21 cellular contexts compared by ENCODE assay signal in the genomic region with DNA sequence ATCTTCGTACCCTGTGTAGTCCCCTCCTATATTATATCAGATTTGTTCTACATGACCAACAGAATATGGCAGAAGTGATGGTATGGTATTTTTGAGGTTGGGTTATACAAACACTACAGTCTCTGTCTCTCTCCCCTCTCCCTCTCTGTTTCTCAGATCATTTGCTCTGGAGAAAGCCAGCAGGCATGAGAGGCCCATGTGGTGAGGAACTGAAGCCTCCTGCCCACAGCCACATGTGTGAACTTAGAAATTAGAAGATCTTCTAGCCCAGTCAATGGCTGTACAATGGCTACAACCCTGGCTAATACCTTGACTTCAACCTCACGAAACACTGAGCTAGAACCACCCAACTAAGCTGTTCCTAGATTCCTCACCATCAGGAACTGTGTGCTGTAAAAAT.
DNase-seq lines count a peak whose midpoint lies in the region; ATAC-seq and FAIRE-seq lines count a peak whose summit lies in the region.
"Had no signal": no experiment of that assay in that cellular context is flagged by ENCODE, and none has a peak within 500 bp of the region (broad histone marks: within the 10 kb centered on the region; RNA-seq: fewer than 3 reads in every experiment).

No MANE protein-coding gene starts in this region.

- peak overlapping the region; percentile 28 for H3K27ac ChIP-seq in Karpas-422 (ENCODE audit: low read length)
- no peak overlapping the region for H3K27ac ChIP-seq in small intestine (ENCODE audit: low read depth in 1 of 2, low read length in 1 of 2)
- H3K27ac ChIP-seq: ascending aorta, KMS-11, upper lobe of left lung had no signal

- no peaks in the 10 kb centered on the region for H4K20me1 ChIP-seq in Karpas-422 (ENCODE audit: insufficient read depth, low read depth, low read length)

- H3K4me3 Mint-ChIP-seq in stimulated activated naive B cell treated with anti-CD40 and anti-IgM and Interleukin-4, amounts not matched to agents 10 μg/mL and 1 μg/mL and 100 μg/mL, for 72 hours = no peak overlapping the region
- H3K4me3 Mint-ChIP-seq: activated CD4-positive, alpha-beta T cell treated with anti-CD3 and anti-CD28 coated beads for 36 hours; activated naive CD4-positive, alpha-beta T cell treated with anti-CD3 and anti-CD28 coated beads, Interleukin-2, amount 10 ng/mL, durations not matched to agents 7 days and 5 days; GM23338 had no signal

- H3K79me2 ChIP-seq in Karpas-422 (ENCODE audit: low read length) = no peaks in the 10 kb centered on the region

- peak overlapping the region; percentile 95 for H3K27ac Mint-ChIP-seq in stimulated activated naive B cell treated with anti-CD40 and anti-IgM and Interleukin-4, amounts not matched to agents 10 μg/mL and 1 μg/mL and 100 μg/mL, for 72 hours
- H3K27ac Mint-ChIP-seq: activated CD4-positive, alpha-beta T cell treated with anti-CD3 and anti-CD28 coated beads for 36 hours; activated naive CD4-positive, alpha-beta T cell treated with anti-CD3 and anti-CD28 coated beads, Interleukin-2, amount 10 ng/mL, durations not matched to agents 7 days and 5 days; GM23338 had no signal

- no peaks in the 10 kb centered on the region for H3K9me2 ChIP-seq in Karpas-422 (replicated peaks; ENCODE audit: insufficient read depth, low read length)

- WGBS in small intestine, 3 donors = 67 to 83% (median 75%) methylated on average over 2 of the region's 2 CpGs

- H3K4me2 ChIP-seq in Karpas-422 (ENCODE audit: low read depth, low read length, poor library complexity, severe bottlenecking) = no peak overlapping the region
- H3K4me2 ChIP-seq: GM23338, KMS-11 had no signal

- no peaks in the 10 kb centered on the region for H3K9me3 ChIP-seq in Karpas-422 (ENCODE audit: low read length)
- no peaks in the 10 kb centered on the region for H3K9me3 ChIP-seq in small intestine (ENCODE audit: control insufficient read depth, low read depth)
- H3K9me3 ChIP-seq in HAP-1 = no peaks in the 10 kb centered on the region
- H3K9me3 ChIP-seq: ascending aorta, BE2C, upper lobe of left lung had no signal

- no peaks in the 10 kb centered on the region for H3K36me3 Mint-ChIP-seq in stimulated activated naive B cell treated with anti-CD40 and anti-IgM and Interleukin-4, amounts not matched to agents 10 μg/mL and 1 μg/mL and 100 μg/mL, for 72 hours
- H3K36me3 Mint-ChIP-seq: activated naive CD4-positive, alpha-beta T cell treated with anti-CD3 and anti-CD28 coated beads, Interleukin-2, amount 10 ng/mL, durations not matched to agents 7 days and 5 days had no signal

- H2AFZ ChIP-seq in Karpas-422 (ENCODE audit: low read length) = no peak overlapping the region
- H2AFZ ChIP-seq: GM23338 had no signal

- DNase-seq in SIG-M5 treated with dmso at 0.1 percent for 504 hours (lab: John Stamatoyannopoulos, UW; ENCODE audit: unreplicated experiment) = peak; percentile 27
- DNase-seq in SIG-M5 (lab: John Stamatoyannopoulos, UW) = no peak
- DNase-seq in Karpas-422 = peak; percentile 57
- DNase-seq in stimulated activated naive B cell treated with anti-CD40 and anti-IgM and Interleukin-4, amounts not matched to agents 10 μg/mL and 1 μg/mL and 100 μg/mL, for 72 hours = peak; percentile 54
- no peak for DNase-seq in small intestine
- DNase-seq in occipital lobe (lab: John Stamatoyannopoulos, UW) = no peak
- no peak for DNase-seq in HAP-1 (ENCODE audit: low spot score in 2 of 2)
- DNase-seq: activated CD4-positive, alpha-beta T cell treated with anti-CD3 and anti-CD28 coated beads for 36 hours; activated naive CD4-positive, alpha-beta T cell treated with anti-CD3 and anti-CD28 coated beads, Interleukin-2, amount 10 ng/mL, durations not matched to agents 7 days and 5 days; activated T-cell treated with anti-CD3 and anti-CD28 coated beads, Interleukin-2, amount 50 U/mL, for 48 hours; BE2C; central memory CD4-positive, alpha-beta T cell; NCI-H2171; NCI-H524 treated with DMSO at 0.1 percent for 48 hours; stimulated activated CD4-positive, alpha-beta T cell treated with anti-CD3 and anti-CD28 coated beads, Interleukin-12 subunit alpha, Interleukin-12 subunit beta, amount 100 ng/mL, for 4 hours; upper lobe of left lung had no signal

- no peaks in the 10 kb centered on the region for H3K27me3 Mint-ChIP-seq in stimulated activated naive B cell treated with anti-CD40 and anti-IgM and Interleukin-4, amounts not matched to agents 10 μg/mL and 1 μg/mL and 100 μg/mL, for 72 hours
- H3K27me3 Mint-ChIP-seq: activated CD4-positive, alpha-beta T cell treated with anti-CD3 and anti-CD28 coated beads for 36 hours had no signal

- H3K36me3 ChIP-seq in Karpas-422 (ENCODE audit: insufficient read depth, low read length) (no peaks in the 10 kb centered on the region), small intestine (ENCODE audit: control insufficient read depth in 2 of 2, insufficient read depth in 2 of 2, low read length in 2 of 2) (no peaks in the 10 kb centered on the region), HAP-1 (replicated peaks) (no peaks in the 10 kb centered on the region)
- H3K36me3 ChIP-seq: ascending aorta, BE2C, upper lobe of left lung had no signal

- peaks cover 38 to 74% of the 10 kb centered on the region in 2 donors for H3K4me1 Mint-ChIP-seq in stimulated activated naive B cell treated with anti-CD40 and anti-IgM and Interleukin-4, amounts not matched to agents 10 μg/mL and 1 μg/mL and 100 μg/mL, for 72 hours
- H3K4me1 Mint-ChIP-seq: activated CD4-positive, alpha-beta T cell treated with anti-CD3 and anti-CD28 coated beads for 36 hours; activated naive CD4-positive, alpha-beta T cell treated with anti-CD3 and anti-CD28 coated beads, Interleukin-2, amount 10 ng/mL, durations not matched to agents 7 days and 5 days; GM23338 had no signal

- no peak overlapping the region for H3K9ac ChIP-seq in Karpas-422 (ENCODE audit: low read length)
- H3K9ac ChIP-seq: KMS-11 had no signal

- H3K4me3 ChIP-seq in Karpas-422 (ENCODE audit: low read length) (no peak overlapping the region), small intestine (ENCODE audit: low read depth in 1 of 2, low read length in 2 of 2) (no peak overlapping the region), HAP-1 (no peak overlapping the region)
- H3K4me3 ChIP-seq: ascending aorta, GM23338, upper lobe of left lung had no signal

- in situ Hi-C loops in HAP-1 (cut with MboI; ENCODE audit: low sequenced_read_pairs) = loop anchor here (10.0 kb wide), 1 partner anchor 55 kb away; no protein-coding TSS in a partner anchor

- no peaks in the 10 kb centered on the region for H3K27me3 ChIP-seq in Karpas-422 (ENCODE audit: low read length)
- no peaks in the 10 kb centered on the region for H3K27me3 ChIP-seq in small intestine (ENCODE audit: control insufficient read depth in 2 of 2, insufficient read depth in 2 of 2, low read length in 2 of 2)
- H3K27me3 ChIP-seq in HAP-1 (ENCODE audit: low read depth) = no peaks in the 10 kb centered on the region
- H3K27me3 ChIP-seq: ascending aorta, BE2C, upper lobe of left lung had no signal

- ATAC-seq in HG02610 (IDR thresholded peaks at IDR 0.05; ENCODE audit: unreplicated experiment) = peak; percentile 29
- peak; percentile 75 to 80 for ATAC-seq in stimulated activated naive B cell treated with anti-CD40 and anti-IgM and Interleukin-4, amounts not matched to agents 10 μg/mL and 1 μg/mL and 100 μg/mL, for 72 hours (replicated peaks)
- ATAC-seq: activated CD4-positive, alpha-beta T cell treated with anti-CD3 and anti-CD28 coated beads for 36 hours; GM23338 had no signal

- no peak for FAIRE-seq in small intestine (lab: Jason Lieb, UNC)
- FAIRE-seq: HTR-8/SVneo had no signal

- H3K4me1 ChIP-seq in Karpas-422 (ENCODE audit: low read length) (peaks cover 35% of the 10 kb centered on the region), small intestine (ENCODE audit: control insufficient read depth in 2 of 2, insufficient read depth in 1 of 2, low read depth in 1 of 2, low read length in 1 of 2) (no peaks in the 10 kb centered on the region), HAP-1 (no peaks in the 10 kb centered on the region)
- H3K4me1 ChIP-seq: ascending aorta, BE2C, upper lobe of left lung had no signal

- H3K9me3 Mint-ChIP-seq in stimulated activated naive B cell treated with anti-CD40 and anti-IgM and Interleukin-4, amounts not matched to agents 10 μg/mL and 1 μg/mL and 100 μg/mL, for 72 hours = no peaks in the 10 kb centered on the region
- H3K9me3 Mint-ChIP-seq: activated naive CD4-positive, alpha-beta T cell treated with anti-CD3 and anti-CD28 coated beads, Interleukin-2, amount 10 ng/mL, durations not matched to agents 7 days and 5 days; GM23338 had no signal

Comparison
In these comparisons a context has a peak if more than half of its experiments do, and no peak if none do; other contexts are left out.
1. DNase-seq: peak in SIG-M5 treated with dmso at 0.1 percent for 504 hours (single experiment), Karpas-422 (single experiment) and stimulated activated naive B cell treated with anti-CD40 and anti-IgM and Interleukin-4, amounts not matched to agents 10 μg/mL and 1 μg/mL and 100 μg/mL, for 72 hours (single experiment); none in SIG-M5 (single experiment), small intestine (single experiment), occipital lobe (single experiment) and HAP-1 (0 of 2).